8 cellular contexts compared by ENCODE assay signal in genomic region chr13:33284916-33285315, GRCh38. TPM values are rescaled to one million over a fixed set of nuclear protein-coding genes. Genes with fewer than 3 reads are reported as not detected.
DNase-seq lines count a peak whose midpoint lies in the region; ATAC-seq and TF ChIP-seq lines count a peak whose summit lies in the region.

No MANE protein-coding gene starts in this region.

- WGBS in body of pancreas, 2 donors, result 2 to 7% methylated on average over 6 of the region's 6 CpGs
- 5% methylated on average over 6 of the region's 6 CpGs for whole genome bisulfite sequencing in suprapubic skin

- H3K27me3 ChIP-seq in body of pancreas (no peaks in the 10 kb centered on the region), suprapubic skin (no peaks in the 10 kb centered on the region)

- H3K4me3 ChIP-seq in body of pancreas (peak overlapping the region; percentile 8 to 48), suprapubic skin (peak overlapping the region; percentile 67)

- H3K9me3 ChIP-seq in body of pancreas, result no peaks in the 10 kb centered on the region
- H3K9me3 ChIP-seq in suprapubic skin, result no peaks in the 10 kb centered on the region

- no peak for DNase-seq in body of pancreas
- no peak for DNase-seq in left colon
- DNase-seq in suprapubic skin (ENCODE audit: low spot score in 2 of 2), result no peak
- DNase-seq in activated effector memory CD4-positive, alpha-beta T cell treated with Interleukin-2 at 50 U/mL for 16 hours, result no peak

- H3K36me3 ChIP-seq in body of pancreas (replicated peaks in 1 of 2; ENCODE audit: insufficient read depth in 1 of 2, low read depth in 2 of 2), result no peaks in the 10 kb centered on the region
- H3K36me3 ChIP-seq in suprapubic skin, result no peaks in the 10 kb centered on the region

- peak overlapping the region; percentile 78 to 90 (median 85) for H3K27ac ChIP-seq in body of pancreas
- H3K27ac ChIP-seq in suprapubic skin, result peak overlapping the region; percentile 92

- TF ChIP-seq CTCF in body of pancreas (IDR thresholded peaks at IDR 0.05) (peak in 2 of 7 experiments; percentile 2 to 3), suprapubic skin (IDR thresholded peaks at IDR 0.05) (no peak)

- peaks cover 34% of the 10 kb centered on the region for H3K4me1 ChIP-seq in body of pancreas
- H3K4me1 ChIP-seq in suprapubic skin, result peaks cover 50% of the 10 kb centered on the region

- no peak for TF ChIP-seq POLR2A in body of pancreas (IDR thresholded peaks at IDR 0.05)
- no peak for TF ChIP-seq POLR2A in suprapubic skin (IDR thresholded peaks at IDR 0.05)

- intact Hi-C loops in body of pancreas (cut with DNase I), result no loop called here
- intact Hi-C loops in left colon (cut with DNase I, micrococcal nuclease), result loop anchor here in 1 of 2 donors (10.0 kb wide), 1 partner anchor 250 kb away; no protein-coding TSS in a partner anchor

- no peak for TF ChIP-seq EP300 in suprapubic skin (IDR thresholded peaks at IDR 0.05)

- ATAC-seq in GM18498 (IDR thresholded peaks at IDR 0.05; ENCODE audit: unreplicated experiment) (peak; percentile 15), HG02943 (IDR thresholded peaks at IDR 0.05; ENCODE audit: low read depth, unreplicated experiment) (peak; percentile 15), body of pancreas (peak; percentile 3), left colon (peak; percentile 28), HG02840 (IDR thresholded peaks at IDR 0.05; ENCODE audit: low FRiP score, unreplicated experiment) (no peak), HG03469 (IDR thresholded peaks at IDR 0.05; ENCODE audit: unreplicated experiment) (no peak)

RNA-seq across cellular contexts. Expression of gene STARD13, which starts 0.6 kb away (rescaled TPM):
- total RNA-seq in body of pancreas (10 to 100 TPM; 18.9 to 29.7 TPM), left colon (10 to 100 TPM; 28.7 to 32.9 TPM), suprapubic skin (10 to 100 TPM in 3 of 4 donors, 1 to 10 TPM in 1; 7.9 to 31.4 (median 15.9) TPM)

Comparison
In these comparisons a context has a peak if more than half of its experiments do, and no peak if none do; other contexts are left out.
1. ATAC-seq: peak in GM18498 (single experiment), HG02943 (single experiment), body of pancreas (single experiment) and left colon (single experiment); none in HG02840 (single experiment) and HG03469 (single experiment).